Comparison of ENCODE assay signal across 22 cellular contexts in genomic region chr2:98692090-98692991, GRCh38. TPM values are rescaled to one million over a fixed set of nuclear protein-coding genes. Genes with fewer than 3 reads are reported as not detected.
DNase-seq lines count a peak whose midpoint lies in the region; ATAC-seq, FAIRE-seq and TF ChIP-seq lines count a peak whose summit lies in the region.
"Had no signal": no experiment of that assay in that cellular context is flagged by ENCODE, and none has a peak within 500 bp of the region (broad histone marks: within the 10 kb centered on the region; RNA-seq: fewer than 3 reads in every experiment).

No MANE protein-coding gene starts in this region.

- DNase-seq in activated T-cell treated with anti-CD3 and anti-CD28 coated beads, Interleukin-2, amount 50 U/mL, for 24 hours, result no peak
- DNase-seq in activated T-cell treated with anti-CD3 and anti-CD28 coated beads, Interleukin-2, amount 50 U/mL, for 48 hours, result no peak
- no peak for DNase-seq in activated naive CD8-positive, alpha-beta T cell treated with anti-CD3 and anti-CD28 coated beads, Interleukin-2, amount 10 ng/mL, durations not matched to agents 7 days and 5 days
- no peak for DNase-seq in natural killer cell
- DNase-seq in superior temporal gyrus (ENCODE audit: extremely low spot score), result no peak
- no peak for DNase-seq in HTR-8/SVneo (ENCODE audit: insufficient read length, low spot score)
- DNase-seq: activated CD4-positive, alpha-beta T cell treated with anti-CD3 and anti-CD28 coated beads for 48 hours; left ventricle myocardium inferior; NCI-H1105; NCI-H2029 treated with DMSO at 0.1 percent for 48 hours; NCI-H345; nephron progenitor cell; right lobe of liver; Right ventricle myocardium superior; stimulated activated CD4-positive, alpha-beta T cell treated with anti-CD3 and anti-CD28 coated beads, Interleukin-15, amount 100 ng/mL, for 24 hours; stimulated activated CD8-positive, alpha-beta memory T cell treated with anti-CD3 and anti-CD28 coated beads, Interleukin-4, amount 100 ng/mL, for 48 hours; uterus had no signal

- H3K9me3 Mint-ChIP-seq in activated T-cell treated with anti-CD3 and anti-CD28 coated beads, Interleukin-2, amount 50 U/mL, for 24 hours, result no peaks in the 10 kb centered on the region
- no peaks in the 10 kb centered on the region for H3K9me3 Mint-ChIP-seq in T-helper 1 cell treated with Interleukin-12 subunit alpha and Interleukin-12 subunit beta and Interleukin-4 antibody, amounts not matched to agents 30 μg/mL and 1 μg/mL, for 36 hours
- no peaks in the 10 kb centered on the region for H3K9me3 Mint-ChIP-seq in activated naive CD8-positive, alpha-beta T cell treated with anti-CD3 and anti-CD28 coated beads, Interleukin-2, amount 10 ng/mL, durations not matched to agents 7 days and 5 days
- H3K9me3 Mint-ChIP-seq in natural killer cell, result no peaks in the 10 kb centered on the region
- H3K9me3 Mint-ChIP-seq: mesothelial cell of epicardium, nephron progenitor cell had no signal

- TF ChIP-seq POLR2A in GM18505 (IDR thresholded peaks at IDR 0.05; ENCODE audit: borderline replicate concordance, extremely low read depth, insufficient read depth, insufficient read length), result no peak

- peak; percentile 61 for ATAC-seq in activated naive CD8-positive, alpha-beta T cell treated with anti-CD3 and anti-CD28 coated beads, Interleukin-2, amount 10 ng/mL, durations not matched to agents 7 days and 5 days (ENCODE audit: low read depth)
- ATAC-seq in natural killer cell, result no peak
- ATAC-seq in GM18505 (IDR thresholded peaks at IDR 0.05; ENCODE audit: unreplicated experiment), result no peak

- H3K4me3 Mint-ChIP-seq in activated T-cell treated with anti-CD3 and anti-CD28 coated beads, Interleukin-2, amount 50 U/mL, for 24 hours, result peak overlapping the region; percentile 56
- peak overlapping the region; percentile 63 for H3K4me3 Mint-ChIP-seq in T-helper 1 cell treated with Interleukin-12 subunit alpha and Interleukin-12 subunit beta and Interleukin-4 antibody, amounts not matched to agents 30 μg/mL and 1 μg/mL, for 36 hours
- H3K4me3 Mint-ChIP-seq in activated naive CD8-positive, alpha-beta T cell treated with anti-CD3 and anti-CD28 coated beads, Interleukin-2, amount 10 ng/mL, durations not matched to agents 7 days and 5 days, result peak overlapping the region; percentile 46
- peak overlapping the region; percentile 43 for H3K4me3 Mint-ChIP-seq in natural killer cell
- H3K4me3 Mint-ChIP-seq: mesothelial cell of epicardium, nephron progenitor cell had no signal

- H3K27ac Mint-ChIP-seq in activated T-cell treated with anti-CD3 and anti-CD28 coated beads, Interleukin-2, amount 50 U/mL, for 24 hours, result peak overlapping the region; percentile 89
- peak overlapping the region; percentile 74 for H3K27ac Mint-ChIP-seq in T-helper 1 cell treated with Interleukin-12 subunit alpha and Interleukin-12 subunit beta and Interleukin-4 antibody, amounts not matched to agents 30 μg/mL and 1 μg/mL, for 36 hours
- H3K27ac Mint-ChIP-seq in activated naive CD8-positive, alpha-beta T cell treated with anti-CD3 and anti-CD28 coated beads, Interleukin-2, amount 10 ng/mL, durations not matched to agents 7 days and 5 days, result peak overlapping the region; percentile 84
- peak overlapping the region; percentile 65 to 79 for H3K27ac Mint-ChIP-seq in natural killer cell
- H3K27ac Mint-ChIP-seq: mesothelial cell of epicardium, nephron progenitor cell had no signal

- POLR2A ChIA-PET in activated naive CD8-positive, alpha-beta T cell treated with anti-CD3 and anti-CD28 coated beads, Interleukin-2, amount 10 ng/mL, durations not matched to agents 7 days and 5 days (lab: Charles Lee), result interaction anchor here (0.9 to 3.1 kb wide), 5 partner anchors 16 to 79 kb away, joined by 3 to 22 read pairs (median 7); partner anchors contain the start of gene MGAT4A

- peaks cover 86% of the 10 kb centered on the region for H3K4me1 Mint-ChIP-seq in activated T-cell treated with anti-CD3 and anti-CD28 coated beads, Interleukin-2, amount 50 U/mL, for 24 hours (ENCODE audit: low read depth)
- H3K4me1 Mint-ChIP-seq in T-helper 1 cell treated with Interleukin-12 subunit alpha and Interleukin-12 subunit beta and Interleukin-4 antibody, amounts not matched to agents 30 μg/mL and 1 μg/mL, for 36 hours (ENCODE audit: low read depth), result peaks cover 55% of the 10 kb centered on the region
- H3K4me1 Mint-ChIP-seq in activated naive CD8-positive, alpha-beta T cell treated with anti-CD3 and anti-CD28 coated beads, Interleukin-2, amount 10 ng/mL, durations not matched to agents 7 days and 5 days, result peaks cover 53% of the 10 kb centered on the region
- H3K4me1 Mint-ChIP-seq in natural killer cell, result peaks cover 40 to 43% of the 10 kb centered on the region in 2 donors
- H3K4me1 Mint-ChIP-seq: mesothelial cell of epicardium had no signal

- H3K27me3 Mint-ChIP-seq in activated T-cell treated with anti-CD3 and anti-CD28 coated beads, Interleukin-2, amount 50 U/mL, for 24 hours, result no peaks in the 10 kb centered on the region
- H3K27me3 Mint-ChIP-seq in T-helper 1 cell treated with Interleukin-12 subunit alpha and Interleukin-12 subunit beta and Interleukin-4 antibody, amounts not matched to agents 30 μg/mL and 1 μg/mL, for 36 hours (ENCODE audit: low read depth), result no peaks in the 10 kb centered on the region
- no peaks in the 10 kb centered on the region for H3K27me3 Mint-ChIP-seq in activated naive CD8-positive, alpha-beta T cell treated with anti-CD3 and anti-CD28 coated beads, Interleukin-2, amount 10 ng/mL, durations not matched to agents 7 days and 5 days
- H3K27me3 Mint-ChIP-seq in natural killer cell (ENCODE audit: low read depth in 2 of 2), result no peaks in the 10 kb centered on the region

- intact Hi-C loops in natural killer cell (cut with micrococcal nuclease), result no loop called here

- no peak for FAIRE-seq in HTR-8/SVneo (lab: Jason Lieb, UNC)
- FAIRE-seq: D721Med, H54 had no signal

- TF ChIP-seq CTCF in natural killer cell (IDR thresholded peaks at IDR 0.05), result no peak

- H3K36me3 Mint-ChIP-seq in activated T-cell treated with anti-CD3 and anti-CD28 coated beads, Interleukin-2, amount 50 U/mL, for 24 hours (ENCODE audit: low read depth), result peaks cover 10% of the 10 kb centered on the region
- H3K36me3 Mint-ChIP-seq in T-helper 1 cell treated with Interleukin-12 subunit alpha and Interleukin-12 subunit beta and Interleukin-4 antibody, amounts not matched to agents 30 μg/mL and 1 μg/mL, for 36 hours (ENCODE audit: low read depth), result peaks cover 24% of the 10 kb centered on the region
- peaks cover 24% of the 10 kb centered on the region for H3K36me3 Mint-ChIP-seq in activated naive CD8-positive, alpha-beta T cell treated with anti-CD3 and anti-CD28 coated beads, Interleukin-2, amount 10 ng/mL, durations not matched to agents 7 days and 5 days
- H3K36me3 Mint-ChIP-seq in natural killer cell, result no peaks in the 10 kb centered on the region
- H3K36me3 Mint-ChIP-seq: mesothelial cell of epicardium had no signal

RNA-seq across cellular contexts. Expression of gene MGAT4A, which starts 38.6 kb away (rescaled TPM):
- total RNA-seq in activated naive CD8-positive, alpha-beta T cell treated with anti-CD3 and anti-CD28 coated beads, Interleukin-2, amount 10 ng/mL, durations not matched to agents 7 days and 5 days, result 100 to 1,000 TPM; 124 to 152 TPM
- 100 to 1,000 TPM in 1 of 3 donors, 10 to 100 TPM in 2; 91.6 to 114 (median 96.4) TPM for total RNA-seq in natural killer cell
